Comparison of ENCODE assay signal across 23 cellular contexts in genomic region chr14:76765461-76765931, GRCh38. TPM values are rescaled to one million over a fixed set of nuclear protein-coding genes. Genes with fewer than 3 reads are reported as not detected.
DNase-seq lines count a peak whose midpoint lies in the region; ATAC-seq and TF ChIP-seq lines count a peak whose summit lies in the region.
"Had no signal": no experiment of that assay in that cellular context is flagged by ENCODE, and none has a peak within 500 bp of the region (broad histone marks: within the 10 kb centered on the region; RNA-seq: fewer than 3 reads in every experiment).

No MANE protein-coding gene starts in this region.

- peaks cover 25% of the 10 kb centered on the region for H3K4me1 ChIP-seq in CD8-positive, alpha-beta memory T cell (ENCODE audit: insufficient read depth, low read length)
- H3K4me1 ChIP-seq: prostate gland had no signal

- H3K9me3 ChIP-seq in CD8-positive, alpha-beta memory T cell (ENCODE audit: low read length) = no peaks in the 10 kb centered on the region
- H3K9me3 ChIP-seq in T-helper 17 cell (ENCODE audit: control insufficient read depth, low read length, poor library complexity, severe bottlenecking) = no peaks in the 10 kb centered on the region
- H3K9me3 ChIP-seq: BLaER1 treated with 17β-estradiol and CSF1 and Interleukin-3, amounts not matched to agents 10 nM and 100 nM; left lung; prostate gland; thoracic aorta had no signal

- ATAC-seq in T-helper 17 cell = no peak
- no peak for ATAC-seq in left cardiac atrium
- ATAC-seq in HG02885 (IDR thresholded peaks at IDR 0.05; ENCODE audit: poor library complexity, unreplicated experiment) = no peak
- ATAC-seq: left lung had no signal

- intact Hi-C loops in left cardiac atrium (cut with DNase I) = no loop called here

- POLR2A ChIA-PET in CD8-positive, alpha-beta memory T cell (lab: Charles Lee) = no interaction called here

- H3K4me3 Mint-ChIP-seq in CD8-positive, alpha-beta memory T cell = peak overlapping the region in 1 of 7 donors; percentile 17
- H3K4me3 Mint-ChIP-seq in T-helper 17 cell (no peak overlapping the region), nephron (peak overlapping the region in 2 of 3 experiments; percentile 64 to 70)
- H3K4me3 Mint-ChIP-seq: activated T-helper 1 cell treated with anti-CD3 and anti-CD28 coated beads, Interleukin-12 subunit alpha, Interleukin-12 subunit beta, Interleukin-2, Interleukin-4 antibody, amounts not matched to agents 30 ng/mL and 10 ng/mL and 1 ng/mL, durations not matched to agents 14 hours and 24 hours and 36 hours; H9; T-helper 1 cell treated with Interleukin-12 subunit alpha and Interleukin-12 subunit beta and Interleukin-4 antibody, amounts not matched to agents 30 μg/mL and 1 μg/mL, for 36 hours had no signal

- no peak overlapping the region for H3K4me3 ChIP-seq in CD8-positive, alpha-beta memory T cell (ENCODE audit: low read length)
- H3K4me3 ChIP-seq: BLaER1 treated with 17β-estradiol and CSF1 and Interleukin-3, amounts not matched to agents 10 nM and 100 nM; left lung; prostate gland; SK-N-MC; thoracic aorta had no signal

- H3K9me3 Mint-ChIP-seq in CD8-positive, alpha-beta memory T cell = no peaks in the 10 kb centered on the region
- H3K9me3 Mint-ChIP-seq in nephron = no peaks in the 10 kb centered on the region
- H3K9me3 Mint-ChIP-seq: activated T-helper 1 cell treated with anti-CD3 and anti-CD28 coated beads, Interleukin-12 subunit alpha, Interleukin-12 subunit beta, Interleukin-2, Interleukin-4 antibody, amounts not matched to agents 30 ng/mL and 10 ng/mL and 1 ng/mL, durations not matched to agents 14 hours and 24 hours and 36 hours; H9; T-helper 1 cell treated with Interleukin-12 subunit alpha and Interleukin-12 subunit beta and Interleukin-4 antibody, amounts not matched to agents 30 μg/mL and 1 μg/mL, for 36 hours had no signal

- peaks cover 25 to 51% (median 33%) of the 10 kb centered on the region in 3 donors for H3K4me1 Mint-ChIP-seq in CD8-positive, alpha-beta memory T cell
- H3K4me1 Mint-ChIP-seq in T-helper 17 cell (peaks cover 39% of the 10 kb centered on the region), nephron (peaks cover 58% of the 10 kb centered on the region)

- DNase-seq in CD8-positive, alpha-beta memory T cell = no peak
- DNase-seq in T-helper 17 cell = no peak
- peak; percentile 17 for DNase-seq in left cardiac atrium
- DNase-seq in NCI-H345 (lab: John Stamatoyannopoulos, UW) = no peak
- DNase-seq in SIG-M5 (lab: John Stamatoyannopoulos, UW) = no peak
- no peak for DNase-seq in midbrain (lab: John Stamatoyannopoulos, UW)
- DNase-seq: activated CD4-positive, alpha-beta T cell treated with anti-CD3 and anti-CD28 coated beads for 1 hour; activated naive CD4-positive, alpha-beta T cell treated with anti-CD3 and anti-CD28 coated beads, Interleukin-2, amount 50 U/mL, for 16 hours; caudate nucleus; H9; left lung; NCI-H1694; NCI-H2171; NCI-H524 treated with DMSO at 0.1 percent for 48 hours; stimulated activated CD4-positive, alpha-beta T cell treated with anti-CD3 and anti-CD28 coated beads, Interleukin-1b, Interleukin-23, amount 100 ng/mL, for 48 hours had no signal

- H3K36me3 ChIP-seq in CD8-positive, alpha-beta memory T cell (ENCODE audit: insufficient read depth, low read length) = no peaks in the 10 kb centered on the region
- H3K36me3 ChIP-seq: BLaER1 treated with 17β-estradiol and CSF1 and Interleukin-3, amounts not matched to agents 10 nM and 100 nM; left lung; prostate gland; thoracic aorta had no signal

- no peak overlapping the region for H3K27ac ChIP-seq in CD8-positive, alpha-beta memory T cell (ENCODE audit: low read depth, low read length)
- H3K27ac ChIP-seq: BLaER1 treated with 17β-estradiol and CSF1 and Interleukin-3, amounts not matched to agents 10 nM and 100 nM; left lung; prostate gland; SK-N-MC had no signal

- peaks cover 6 to 24% of the 10 kb centered on the region in 2 donors for H3K27me3 Mint-ChIP-seq in CD8-positive, alpha-beta memory T cell
- H3K27me3 Mint-ChIP-seq in T-helper 17 cell (no peaks in the 10 kb centered on the region), nephron (ENCODE audit: low read depth) (peaks cover 3% of the 10 kb centered on the region)

- no peaks in the 10 kb centered on the region for H3K36me3 Mint-ChIP-seq in CD8-positive, alpha-beta memory T cell
- H3K36me3 Mint-ChIP-seq in T-helper 17 cell (ENCODE audit: low read depth) (no peaks in the 10 kb centered on the region), nephron (ENCODE audit: low read depth) (peaks cover 3% of the 10 kb centered on the region)

- no peaks in the 10 kb centered on the region for H3K27me3 ChIP-seq in CD8-positive, alpha-beta memory T cell (ENCODE audit: insufficient read depth, low read length, poor library complexity, severe bottlenecking)

- TF ChIP-seq CTCF in nephron (IDR thresholded peaks at IDR 0.05; ENCODE audit: unreplicated experiment in 3 of 3) = no peak

- CTCF ChIA-PET in CD8-positive, alpha-beta memory T cell (lab: Charles Lee) = interaction anchor here (1.1 to 3.3 kb wide), 2 partner anchors 19 to 54 kb away, joined by 3 to 12 read pairs; no protein-coding TSS in a partner anchor

- H3K27ac Mint-ChIP-seq in CD8-positive, alpha-beta memory T cell = peak overlapping the region in 5 of 8 donors; percentile 18 to 88 (median 64)
- H3K27ac Mint-ChIP-seq in T-helper 17 cell = peak overlapping the region; percentile 96
- no peak overlapping the region for H3K27ac Mint-ChIP-seq in nephron
- H3K27ac Mint-ChIP-seq: activated T-helper 1 cell treated with anti-CD3 and anti-CD28 coated beads, Interleukin-12 subunit alpha, Interleukin-12 subunit beta, Interleukin-2, Interleukin-4 antibody, amounts not matched to agents 30 ng/mL and 10 ng/mL and 1 ng/mL, durations not matched to agents 14 hours and 24 hours and 36 hours; T-helper 1 cell treated with Interleukin-12 subunit alpha and Interleukin-12 subunit beta and Interleukin-4 antibody, amounts not matched to agents 30 μg/mL and 1 μg/mL, for 36 hours had no signal

RNA-seq across cellular contexts. Expression of gene VASH1, which starts 4.2 kb away (rescaled TPM):
- total RNA-seq in CD8-positive, alpha-beta memory T cell = 1 to 10 TPM; 5.7 to 6.3 TPM
- polyA plus RNA-seq in CD8-positive, alpha-beta memory T cell = 1.4 TPM
- total RNA-seq in T-helper 17 cell (10 to 100 TPM; 11.7 to 16.8 TPM), left cardiac atrium (100 to 1,000 TPM in 1 of 2 donors, 10 to 100 TPM in 1; 27.0 to 142 TPM)

RNA-seq across cellular contexts. Expression of gene ANGEL1, which starts 47.2 kb away (rescaled TPM):
- total RNA-seq in CD8-positive, alpha-beta memory T cell = 10 to 100 TPM; 16.0 to 17.1 TPM
- 19.7 TPM for polyA plus RNA-seq in CD8-positive, alpha-beta memory T cell
- total RNA-seq in T-helper 17 cell (10 to 100 TPM; 11.9 to 14.0 TPM), left cardiac atrium (10 to 100 TPM; 14.9 to 21.6 TPM)

Comparison
In these comparisons a context has a peak if more than half of its experiments do, and no peak if none do; other contexts are left out.
1. H3K27ac Mint-ChIP-seq: peak in CD8-positive, alpha-beta memory T cell (5 of 8) and T-helper 17 cell (single experiment); none in nephron (0 of 3).